ENCODE assay signal across 8 cellular contexts in the genomic region with DNA sequence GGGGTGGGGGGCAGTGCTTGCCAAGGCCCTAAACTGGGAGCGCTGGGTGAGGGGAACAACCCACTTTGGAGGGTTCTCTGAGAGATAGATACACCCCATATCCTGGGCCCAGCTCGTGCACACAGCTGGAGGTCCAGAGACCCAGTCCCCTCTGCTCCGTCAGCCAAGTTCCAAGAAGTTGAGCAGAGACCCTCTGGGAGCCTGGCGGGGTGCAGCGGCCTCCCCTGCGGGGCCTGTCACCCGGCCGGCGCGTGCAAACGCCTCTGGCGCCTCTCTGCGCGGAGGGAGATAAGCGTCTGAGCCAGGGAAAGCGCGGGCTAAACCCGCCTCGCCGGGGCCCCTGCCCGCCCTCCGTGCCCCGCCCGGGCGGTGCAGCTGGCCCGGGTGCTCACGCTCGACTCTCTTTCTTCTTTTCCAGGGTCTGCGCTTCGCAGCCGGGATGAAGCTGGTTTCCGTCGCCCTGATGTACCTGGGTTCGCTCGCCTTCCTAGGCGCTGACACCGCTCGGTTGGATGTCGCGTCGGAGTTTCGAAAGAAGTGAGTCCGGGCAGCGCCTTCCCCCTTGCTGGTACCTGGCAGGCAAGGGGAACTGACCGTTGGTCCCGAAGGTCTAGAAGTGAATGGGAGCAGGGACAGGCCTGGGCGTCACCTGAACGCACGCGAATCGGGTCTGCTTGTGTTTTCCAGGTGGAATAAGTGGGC. TPM values are rescaled to one million over a fixed set of nuclear protein-coding genes. Genes with fewer than 3 reads are reported as not detected.
DNase-seq lines count a peak whose midpoint lies in the region; ATAC-seq and TF ChIP-seq lines count a peak whose summit lies in the region.

No MANE protein-coding gene starts in this region.

- peak overlapping the region; percentile 55 for H3K4me3 ChIP-seq in SJSA1
- H3K4me3 ChIP-seq in coronary artery: peak overlapping the region; percentile 80
- peak overlapping the region; percentile 66 to 73 (median 72) for H3K4me3 ChIP-seq in right lobe of liver
- peak overlapping the region; percentile 89 for H3K4me3 ChIP-seq in suprapubic skin

- DNase-seq in activated CD4-positive, alpha-beta T cell treated with anti-CD3 and anti-CD28 coated beads for 1 hour: peak; percentile 16
- DNase-seq in activated CD4-positive, alpha-beta T cell treated with anti-CD3 and anti-CD28 coated beads, Interleukin-2, amount 50 U/mL, for 1 hour: no peak
- DNase-seq in SJSA1 (ENCODE audit: low read depth in 1 of 2, low spot score in 2 of 2) (no peak), coronary artery (ENCODE audit: low spot score) (no peak), right lobe of liver (peak; percentile 61 to 83 (median 79)), suprapubic skin (ENCODE audit: low spot score in 2 of 2) (no peak), occipital lobe (lab: John Stamatoyannopoulos, UW) (no peak)

- ATAC-seq in right lobe of liver: peak in 3 of 4 donors; percentile 12 to 19 (median 18)
- no peak for ATAC-seq in HG02642 (IDR thresholded peaks at IDR 0.05; ENCODE audit: poor library complexity, unreplicated experiment)

- TF ChIP-seq EP300 in suprapubic skin (IDR thresholded peaks at IDR 0.05): no peak

- TF ChIP-seq POLR2A in right lobe of liver (IDR thresholded peaks at IDR 0.05): no peak
- TF ChIP-seq POLR2A in suprapubic skin (IDR thresholded peaks at IDR 0.05): peak in 1 of 2 donors; percentile 3

- no peak overlapping the region; the same call in 1 of the 2 replicates for H3K27ac ChIP-seq in SJSA1
- H3K27ac ChIP-seq in coronary artery: peak overlapping the region; percentile 51 to 88
- peak overlapping the region; percentile 82 to 91 (median 88) for H3K27ac ChIP-seq in right lobe of liver
- H3K27ac ChIP-seq in suprapubic skin: peak overlapping the region; percentile 92

- under 1% methylated on average over 20 of the region's 51 CpGs for WGBS in right lobe of liver (ENCODE audit: insufficient coverage, low coverage, low lambda C conversion rate, missing lambda C conversion rate)
- 2% methylated on average over 11 of the region's 51 CpGs for WGBS in suprapubic skin

- H3K27me3 ChIP-seq in SJSA1 (replicated peaks) (no peaks in the 10 kb centered on the region), right lobe of liver (no peaks in the 10 kb centered on the region), suprapubic skin (no peaks in the 10 kb centered on the region)

- intact Hi-C loops in right lobe of liver (cut with DNase I): no loop called here

- H3K36me3 ChIP-seq in SJSA1: 0 out of 2 replicates have a peak, but pooled peaks cover 3% of the 10 kb centered on the region
- H3K36me3 ChIP-seq in right lobe of liver: no peaks in the 10 kb centered on the region
- H3K36me3 ChIP-seq in suprapubic skin: no peaks in the 10 kb centered on the region

- H3K9me3 ChIP-seq in SJSA1 (replicated peaks): no peaks in the 10 kb centered on the region
- no peaks in the 10 kb centered on the region for H3K9me3 ChIP-seq in right lobe of liver
- no peaks in the 10 kb centered on the region for H3K9me3 ChIP-seq in suprapubic skin

- H3K4me1 ChIP-seq in SJSA1 (replicated peaks) (peaks cover 67% of the 10 kb centered on the region), right lobe of liver (peaks cover 0 to 41% (median 14%) of the 10 kb centered on the region in 4 donors), suprapubic skin (peaks cover 69% of the 10 kb centered on the region)

- TF ChIP-seq CTCF in coronary artery (IDR thresholded peaks at IDR 0.05) (no peak), right lobe of liver (IDR thresholded peaks at IDR 0.05) (no peak), suprapubic skin (IDR thresholded peaks at IDR 0.05) (no peak)

RNA-seq across cellular contexts. Expression of a gene that starts 0.5 kb away (rescaled TPM):
- 6.2 and 9.2 TPM in 2 replicates for total RNA-seq in SJSA1 (2014; rRNA removed; shearing (Covaris generic))
- 10 to 100 TPM in 5 of 6 experiments, 1 to 10 TPM in 1; 7.9 to 82.6 (median 21.6) TPM for total RNA-seq in right lobe of liver
- 100 to 1,000 TPM in 1 of 4 donors, 10 to 100 TPM in 3; 48.7 to 140 (median 69.0) TPM for total RNA-seq in suprapubic skin
- 14.7 TPM for total RNA-seq in occipital lobe

RNA-seq across cellular contexts. Expression of a gene that starts 11.4 kb away (rescaled TPM):
- total RNA-seq in SJSA1 (2014; rRNA removed; shearing (Covaris generic)): 19.9 and 29.7 TPM in 2 replicates
- total RNA-seq in right lobe of liver (10 to 100 TPM; 13.7 to 28.4 (median 21.3) TPM), suprapubic skin (100 to 1,000 TPM in 1 of 4 donors, 10 to 100 TPM in 3; 42.3 to 106 (median 45.3) TPM), occipital lobe (132 TPM)

Comparison
In these comparisons a context has a peak if more than half of its experiments do, and no peak if none do; other contexts are left out.
1. DNase-seq: peak in activated CD4-positive, alpha-beta T cell treated with anti-CD3 and anti-CD28 coated beads for 1 hour (single experiment) and right lobe of liver (3 of 3); none in activated CD4-positive, alpha-beta T cell treated with anti-CD3 and anti-CD28 coated beads, Interleukin-2, amount 50 U/mL, for 1 hour (single experiment), SJSA1 (0 of 2), coronary artery (single experiment), suprapubic skin (0 of 2) and occipital lobe (single experiment).
2. Peak in every context shown above with its lines, with median percentiles within 50 percentile points of each other: H3K4me3 ChIP-seq.